In genomic region chr12:18857656-18858055, GRCh38 we compare ENCODE assay signal across 1 cellular context.
A peak's percentile ranks its signal among the peaks of the same experiment; 100 is the strongest.
TF ChIP-seq lines count a peak whose summit lies in the region.

No MANE protein-coding gene starts in this region.

TF ChIP-seq in neural cell, 6 proteins besides CTCF, POLR2A, EP300 and RAD21 (continued from another document):
- TF ChIP-seq, protein P1, sequence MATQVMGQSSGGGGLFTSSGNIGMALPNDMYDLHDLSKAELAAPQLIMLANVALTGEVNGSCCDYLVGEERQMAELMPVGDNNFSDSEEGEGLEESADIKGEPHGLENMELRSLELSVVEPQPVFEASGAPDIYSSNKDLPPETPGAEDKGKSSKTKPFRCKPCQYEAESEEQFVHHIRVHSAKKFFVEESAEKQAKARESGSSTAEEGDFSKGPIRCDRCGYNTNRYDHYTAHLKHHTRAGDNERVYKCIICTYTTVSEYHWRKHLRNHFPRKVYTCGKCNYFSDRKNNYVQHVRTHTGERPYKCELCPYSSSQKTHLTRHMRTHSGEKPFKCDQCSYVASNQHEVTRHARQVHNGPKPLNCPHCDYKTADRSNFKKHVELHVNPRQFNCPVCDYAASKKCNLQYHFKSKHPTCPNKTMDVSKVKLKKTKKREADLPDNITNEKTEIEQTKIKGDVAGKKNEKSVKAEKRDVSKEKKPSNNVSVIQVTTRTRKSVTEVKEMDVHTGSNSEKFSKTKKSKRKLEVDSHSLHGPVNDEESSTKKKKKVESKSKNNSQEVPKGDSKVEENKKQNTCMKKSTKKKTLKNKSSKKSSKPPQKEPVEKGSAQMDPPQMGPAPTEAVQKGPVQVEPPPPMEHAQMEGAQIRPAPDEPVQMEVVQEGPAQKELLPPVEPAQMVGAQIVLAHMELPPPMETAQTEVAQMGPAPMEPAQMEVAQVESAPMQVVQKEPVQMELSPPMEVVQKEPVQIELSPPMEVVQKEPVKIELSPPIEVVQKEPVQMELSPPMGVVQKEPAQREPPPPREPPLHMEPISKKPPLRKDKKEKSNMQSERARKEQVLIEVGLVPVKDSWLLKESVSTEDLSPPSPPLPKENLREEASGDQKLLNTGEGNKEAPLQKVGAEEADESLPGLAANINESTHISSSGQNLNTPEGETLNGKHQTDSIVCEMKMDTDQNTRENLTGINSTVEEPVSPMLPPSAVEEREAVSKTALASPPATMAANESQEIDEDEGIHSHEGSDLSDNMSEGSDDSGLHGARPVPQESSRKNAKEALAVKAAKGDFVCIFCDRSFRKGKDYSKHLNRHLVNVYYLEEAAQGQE (IDR thresholded peaks at IDR 0.05; ENCODE audit: borderline replicate concordance): peak; percentile 21
- no peak for TF ChIP-seq EZH2 (IDR thresholded peaks at IDR 0.05; ENCODE audit: borderline replicate concordance, insufficient read depth, low read length, poor library complexity, severe bottlenecking)
- peak; percentile 69 for TF ChIP-seq POLR2AphosphoS5 (IDR thresholded peaks at IDR 0.05)
- TF ChIP-seq SMC3 (conservative IDR thresholded peaks at IDR 0.05; ENCODE audit: poor library complexity): no peak
